32 cellular contexts compared by ENCODE assay signal in genomic region chr1:61748566-61748965, GRCh38.
"Had no signal": no experiment of that assay in that cellular context is flagged by ENCODE, and none has a peak within 500 bp of the region (broad histone marks: within the 10 kb centered on the region; RNA-seq: fewer than 3 reads in every experiment).

No MANE protein-coding gene starts in this region.

- ATAC-seq: foreskin keratinocyte; gastroesophageal sphincter; heart left ventricle; left colon; mucosa of descending colon; natural killer cell treated with Interleukin-12 subunit alpha and Interleukin-12 subunit beta and Interleukin-15 and Interleukin-18, amount 100 ng/mL, for 72 hours; psoas muscle; right lobe of liver had no signal

- H3K27ac ChIP-seq: colonic mucosa, epithelial cell of prostate, esophagus muscularis mucosa, foreskin keratinocyte, gastroesophageal sphincter, heart left ventricle, neural progenitor cell, psoas muscle, testis had no signal

- DNase-seq: colonic mucosa; effector CD8-positive, alpha-beta T cell; endodermal cell; foreskin keratinocyte; heart left ventricle; hippocampal formation; left colon; mucosa of descending colon; naive B cell; psoas muscle; retina; right lobe of liver; stimulated activated CD4-positive, alpha-beta T cell treated with anti-CD3 and anti-CD28 coated beads, Interleukin-12 subunit alpha, Interleukin-12 subunit beta, amount 100 ng/mL, for 4 hours; stimulated activated CD4-positive, alpha-beta T cell treated with anti-CD3 and anti-CD28 coated beads, Interleukin-1b, Interleukin-23, amount 100 ng/mL, for 48 hours; stimulated activated CD4-positive, alpha-beta T cell treated with anti-CD3 and anti-CD28 coated beads, Interleukin-4, amount 100 ng/mL, for 1 hour; stimulated activated CD8-positive, alpha-beta memory T cell treated with anti-CD3 and anti-CD28 coated beads, Interleukin-4, amount 100 ng/mL, for 48 hours; stimulated activated naive CD4-positive, alpha-beta T cell; substantia nigra; testis; tibial artery had no signal

- H3K9me3 Mint-ChIP-seq: central memory CD8-positive, alpha-beta T cell; dendritic cell treated with granulocyte-macrophage colony-stimulating factor and Interleukin-4, amounts not matched to agents 40 ng/mL and 50 ng/mL, for 4 days; endodermal cell; memory B cell; naive B cell; natural killer cell treated with Interleukin-12 subunit alpha and Interleukin-12 subunit beta and Interleukin-15 and Interleukin-18, amount 100 ng/mL, for 72 hours; neural progenitor cell; type B pancreatic cell had no signal

- H3K27me3 ChIP-seq: colonic mucosa, esophagus muscularis mucosa, foreskin keratinocyte, gastroesophageal sphincter, heart left ventricle, neural progenitor cell, right lobe of liver, testis, tibial artery had no signal

- H3K27ac Mint-ChIP-seq: dendritic cell treated with granulocyte-macrophage colony-stimulating factor and Interleukin-4, amounts not matched to agents 40 ng/mL and 50 ng/mL, for 4 days; endodermal cell; memory B cell; natural killer cell treated with Interleukin-12 subunit alpha and Interleukin-12 subunit beta and Interleukin-15 and Interleukin-18, amount 100 ng/mL, for 72 hours; neural progenitor cell; type B pancreatic cell had no signal

- H3K4me1 ChIP-seq: colonic mucosa, testis had no signal

- FAIRE-seq: islet of Langerhans had no signal

- H3K4me3 Mint-ChIP-seq: central memory CD8-positive, alpha-beta T cell; dendritic cell treated with granulocyte-macrophage colony-stimulating factor and Interleukin-4, amounts not matched to agents 40 ng/mL and 50 ng/mL, for 4 days; endodermal cell; memory B cell; naive B cell; natural killer cell treated with Interleukin-12 subunit alpha and Interleukin-12 subunit beta and Interleukin-15 and Interleukin-18, amount 100 ng/mL, for 72 hours; neural progenitor cell; type B pancreatic cell had no signal

- H3K36me3 ChIP-seq: colonic mucosa, esophagus muscularis mucosa, gastroesophageal sphincter, heart left ventricle, neural progenitor cell, right lobe of liver, tibial artery had no signal

- H3K27me3 Mint-ChIP-seq: central memory CD8-positive, alpha-beta T cell; memory B cell; naive B cell; natural killer cell treated with Interleukin-12 subunit alpha and Interleukin-12 subunit beta and Interleukin-15 and Interleukin-18, amount 100 ng/mL, for 72 hours; type B pancreatic cell had no signal

- H3K36me3 Mint-ChIP-seq: naive B cell; natural killer cell treated with Interleukin-12 subunit alpha and Interleukin-12 subunit beta and Interleukin-15 and Interleukin-18, amount 100 ng/mL, for 72 hours; neural progenitor cell; type B pancreatic cell had no signal

- H3K9me3 ChIP-seq: colonic mucosa, esophagus muscularis mucosa, gastroesophageal sphincter, heart left ventricle, mucosa of descending colon, psoas muscle, right lobe of liver, testis, tibial artery had no signal

- H3K4me3 ChIP-seq: colonic mucosa, esophagus muscularis mucosa, gastroesophageal sphincter, heart left ventricle, lung, mucosa of descending colon, neural progenitor cell, psoas muscle, right lobe of liver, smooth muscle cell, testis, tibial artery had no signal
